ENCODE assay signal across 25 cellular contexts in the genomic region with DNA sequence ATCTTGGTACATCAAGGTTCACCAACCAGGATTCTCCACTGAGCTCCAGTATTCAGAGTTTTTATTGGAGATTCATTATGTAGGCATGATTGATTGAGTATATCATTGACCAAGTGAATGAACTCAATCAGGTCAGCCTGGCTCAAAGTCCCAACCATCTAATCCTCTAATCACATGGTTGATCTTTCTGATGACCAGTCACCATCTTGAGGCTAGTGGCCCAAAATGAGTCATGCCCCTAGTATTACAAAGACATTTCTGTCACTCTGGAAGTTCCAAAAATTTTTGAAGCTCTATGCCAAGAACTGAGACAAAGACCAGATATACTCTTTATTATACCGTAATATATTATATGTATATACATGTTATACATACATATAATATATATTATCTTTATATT.
"Had no signal": no experiment of that assay in that cellular context is flagged by ENCODE, and none has a peak within 500 bp of the region (broad histone marks: within the 10 kb centered on the region; RNA-seq: fewer than 3 reads in every experiment).

No MANE protein-coding gene starts in this region.

- DNase-seq: activated CD4-positive, alpha-beta T cell treated with anti-CD3 and anti-CD28 coated beads, Interleukin-2, amount 50 U/mL, for 1 hour; activated CD8-positive, alpha-beta T cell treated with anti-CD3 and anti-CD28 coated beads for 36 hours; activated gamma-delta T cell treated with Interleukin-2 at 50 U/mL for 16 hours; activated naive CD4-positive, alpha-beta T cell treated with anti-CD3 and anti-CD28 coated beads, Interleukin-2, amount 50 U/mL, for 16 hours; activated T-cell treated with anti-CD3 and anti-CD28 coated beads, Interleukin-2, amount 50 U/mL, for 4 hours; amniotic stem cell; brain microvascular endothelial cell; caudate nucleus; head of caudate nucleus; hypothalamus; immature natural killer cell; kidney; mesenchymal stem cell; right cardiac atrium; spleen; stimulated activated naive CD8-positive, alpha-beta T cell treated with anti-CD3 and anti-CD28 coated beads, Interleukin-15, Interleukin-2, amounts not matched to agents 100 U/mL and 50 U/mL, for 24 hours; T-helper 2 cell; testis; transverse colon; uterus had no signal

- H3K27me3 Mint-ChIP-seq: activated CD8-positive, alpha-beta T cell treated with anti-CD3 and anti-CD28 coated beads for 36 hours; activated T-helper 17 cell treated with anti-CD3 and anti-CD28 coated beads, Interleukin-2, amount 50 U/mL, for 72 hours; dendritic cell treated with granulocyte-macrophage colony-stimulating factor and Interleukin-4, amounts not matched to agents 40 ng/mL and 50 ng/mL, for 4 days; natural killer cell treated with Interleukin-12 subunit alpha and Interleukin-12 subunit beta and Interleukin-15 and Interleukin-18, amount 100 ng/mL, for 72 hours had no signal

- H3K27ac Mint-ChIP-seq: activated CD8-positive, alpha-beta T cell treated with anti-CD3 and anti-CD28 coated beads for 36 hours; activated T-helper 17 cell treated with anti-CD3 and anti-CD28 coated beads, Interleukin-2, amount 50 U/mL, for 72 hours; dendritic cell treated with granulocyte-macrophage colony-stimulating factor and Interleukin-4, amounts not matched to agents 40 ng/mL and 50 ng/mL, for 4 days; immature natural killer cell; WTC11 had no signal

- H3K4me1 Mint-ChIP-seq: activated T-helper 17 cell treated with anti-CD3 and anti-CD28 coated beads, Interleukin-2, amount 50 U/mL, for 72 hours had no signal

- H3K4me3 Mint-ChIP-seq: activated CD8-positive, alpha-beta T cell treated with anti-CD3 and anti-CD28 coated beads for 36 hours; activated T-cell treated with anti-CD3 and anti-CD28 coated beads, Interleukin-2, amount 50 U/mL, for 4 hours; activated T-helper 17 cell treated with anti-CD3 and anti-CD28 coated beads, Interleukin-2, amount 50 U/mL, for 72 hours; dendritic cell treated with granulocyte-macrophage colony-stimulating factor and Interleukin-4, amounts not matched to agents 40 ng/mL and 50 ng/mL, for 4 days; natural killer cell treated with Interleukin-12 subunit alpha and Interleukin-12 subunit beta and Interleukin-15 and Interleukin-18, amount 100 ng/mL, for 72 hours; WTC11 had no signal

- ATAC-seq: activated CD8-positive, alpha-beta T cell treated with anti-CD3 and anti-CD28 coated beads for 36 hours; activated T-cell treated with anti-CD3 and anti-CD28 coated beads, Interleukin-2, amount 50 U/mL, for 4 hours; activated T-helper 17 cell treated with anti-CD3 and anti-CD28 coated beads, Interleukin-2, amount 50 U/mL, for 72 hours; gastroesophageal sphincter; natural killer cell treated with Interleukin-12 subunit alpha and Interleukin-12 subunit beta and Interleukin-15 and Interleukin-18, amount 100 ng/mL, for 72 hours; right cardiac atrium; stimulated activated naive CD8-positive, alpha-beta T cell treated with anti-CD3 and anti-CD28 coated beads, Interleukin-15, Interleukin-2, amounts not matched to agents 100 U/mL and 50 U/mL, for 24 hours; WTC11 had no signal

- H3K36me3 Mint-ChIP-seq: immature natural killer cell; natural killer cell treated with Interleukin-12 subunit alpha and Interleukin-12 subunit beta and Interleukin-15 and Interleukin-18, amount 100 ng/mL, for 72 hours had no signal
